ENCODE assay signal across 18 cellular contexts in the genomic region with DNA sequence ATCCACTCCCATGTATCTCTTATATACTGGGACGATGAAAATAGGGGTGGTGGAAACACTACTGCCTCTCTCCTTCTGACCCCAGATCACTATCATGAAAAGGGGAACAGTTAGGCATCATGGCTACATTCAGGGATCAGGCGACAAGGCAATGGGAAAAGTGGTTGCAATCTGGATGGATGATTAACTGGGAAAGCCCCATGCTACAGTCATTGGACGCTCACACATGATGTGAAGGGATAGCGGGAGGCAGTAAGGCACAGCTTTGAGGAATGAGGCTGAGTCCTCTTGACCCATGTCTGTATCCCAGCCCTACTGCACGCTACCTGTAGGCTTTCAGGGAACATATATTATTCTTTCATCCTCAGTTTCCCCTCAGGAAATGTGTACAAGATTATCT. TPM values are rescaled to one million over a fixed set of nuclear protein-coding genes. Genes with fewer than 3 reads are reported as not detected.
DNase-seq lines count a peak whose midpoint lies in the region; ATAC-seq and TF ChIP-seq lines count a peak whose summit lies in the region.
"Had no signal": no experiment of that assay in that cellular context is flagged by ENCODE, and none has a peak within 500 bp of the region (broad histone marks: within the 10 kb centered on the region; RNA-seq: fewer than 3 reads in every experiment).

No MANE protein-coding gene starts in this region.

- H2BK120ac ChIP-seq in trophoblast cell (ENCODE audit: insufficient read depth, low read length, poor library complexity) = peak overlapping the region; percentile 52

- H4K8ac ChIP-seq in trophoblast cell (ENCODE audit: low read depth, low read length) = peak overlapping the region; percentile 69

- H2AK5ac ChIP-seq in trophoblast cell (ENCODE audit: low read length) = peak overlapping the region; percentile 28

- H3K9me3 ChIP-seq in trophoblast cell (ENCODE audit: insufficient read depth, low read depth, low read length) = no peaks in the 10 kb centered on the region
- H3K9me3 ChIP-seq: SJCRH30 had no signal

- H3K27me3 ChIP-seq in dorsolateral prefrontal cortex (no peaks in the 10 kb centered on the region), trophoblast cell (ENCODE audit: insufficient read depth, low read length) (no peaks in the 10 kb centered on the region)
- H3K27me3 ChIP-seq: cardiac muscle cell, SJCRH30 had no signal

- peak overlapping the region; percentile 23 for H3K18ac ChIP-seq in trophoblast cell (ENCODE audit: low read length)

- peaks cover 5 to 10% of the 10 kb centered on the region in 2 experiments for H3K4me1 ChIP-seq in trophoblast cell (ENCODE audit: control insufficient read depth in 1 of 2, insufficient read depth in 2 of 2, low read length in 2 of 2)
- H3K4me1 ChIP-seq: SJCRH30 had no signal

- ATAC-seq in GM18517 (IDR thresholded peaks at IDR 0.05; ENCODE audit: unreplicated experiment) (no peak), SK-N-SH treated with all-trans-retinoic acid at 6 μM for 48 hours (no peak)
- ATAC-seq: stimulated activated naive B cell treated with anti-CD40 and anti-IgM and Interleukin-4, amounts not matched to agents 10 μg/mL and 1 μg/mL and 100 μg/mL, for 72 hours had no signal

- H4K12ac ChIP-seq in trophoblast cell (ENCODE audit: low read depth, low read length) = no peak overlapping the region

- intact Hi-C loops in dorsolateral prefrontal cortex (cut with DNase I) = loop anchor here in 1 of 2 donors (10.0 kb wide), 1 partner anchor 938 kb away; the partner anchor contains the start of gene GRIA2

- H3K36me3 ChIP-seq in trophoblast cell (ENCODE audit: control insufficient read depth in 1 of 2, insufficient read depth in 2 of 2, low read length in 2 of 2) = no peaks in the 10 kb centered on the region
- H3K36me3 ChIP-seq: cardiac muscle cell, SJCRH30 had no signal

- peak overlapping the region; percentile 74 for H2BK12ac ChIP-seq in trophoblast cell (ENCODE audit: low read length)

- no peak overlapping the region for H3K4me2 ChIP-seq in trophoblast cell (ENCODE audit: low read length)
- H3K4me2 ChIP-seq: KMS-11 had no signal

- no peak overlapping the region for H2AFZ ChIP-seq in trophoblast cell (ENCODE audit: insufficient read depth, low read length, poor library complexity)

- H3K14ac ChIP-seq in trophoblast cell (ENCODE audit: low read length) = peak overlapping the region; percentile 10

- peak overlapping the region; percentile 16 for H3K4ac ChIP-seq in trophoblast cell (ENCODE audit: low read depth, low read length)

- H3K79me1 ChIP-seq in trophoblast cell (ENCODE audit: low read length) = peaks cover 12% of the 10 kb centered on the region

- H3K23ac ChIP-seq in trophoblast cell (ENCODE audit: low read length) = no peak overlapping the region

- no peaks in the 10 kb centered on the region for H3K79me2 ChIP-seq in trophoblast cell (ENCODE audit: control insufficient read depth, insufficient read depth, low read length, poor library complexity)

- no peak overlapping the region for H3K9ac ChIP-seq in trophoblast cell (ENCODE audit: low read length)
- H3K9ac ChIP-seq: KMS-11 had no signal

- H3K27ac ChIP-seq in dorsolateral prefrontal cortex (peak overlapping the region in 42 of 59 donors; percentile 3 to 88 (median 65)), trophoblast cell (ENCODE audit: low read depth, low read length) (peak overlapping the region; percentile 80)
- H3K27ac ChIP-seq: cardiac muscle cell, HL-60, KMS-11, SJCRH30 had no signal

- peak overlapping the region; percentile 78 for H4K91ac ChIP-seq in trophoblast cell (ENCODE audit: low read depth, low read length)

- H2BK5ac ChIP-seq in trophoblast cell (ENCODE audit: low read depth, low read length, poor library complexity) = peak overlapping the region; percentile 45

- TF ChIP-seq CTCF in dorsolateral prefrontal cortex (IDR thresholded peaks at IDR 0.05 in 54 of 56, conservative IDR thresholded peaks at IDR 0.05 in 2 of 56; ENCODE audit: low read depth in 1 of 56, partially characterized antibody in 56 of 56) = no peak

- DNase-seq in CD1c-positive myeloid dendritic cell (ENCODE audit: extremely low spot score) (peak; percentile 33), LHCN-M2 (ENCODE audit: low read depth) (peak; percentile 18), dorsolateral prefrontal cortex (no peak), trophoblast cell (peak in 1 of 2 donors; percentile 22), DMS79 treated with DMSO at 0.1 percent for 48 hours (lab: John Stamatoyannopoulos, UW) (no peak)
- DNase-seq in activated naive CD4-positive, alpha-beta T cell treated with anti-CD3 and anti-CD28 coated beads, Interleukin-2, amount 50 U/mL, for 16 hours = no peak
- DNase-seq: activated CD8-positive, alpha-beta memory T cell treated with anti-CD3 and anti-CD28 coated beads, Interleukin-2, amount 50 U/mL, for 4 hours; activated naive CD4-positive, alpha-beta T cell treated with anti-CD3 and anti-CD28 coated beads, Interleukin-2, amount 10 ng/mL, durations not matched to agents 7 days and 5 days; NCI-H1417 treated with DMSO at 0.1 percent for 48 hours; nucleus accumbens; SJCRH30; stimulated activated naive B cell treated with anti-CD40 and anti-IgM and Interleukin-4, amounts not matched to agents 10 μg/mL and 1 μg/mL and 100 μg/mL, for 72 hours had no signal

- no CpG with 5 or more reads among the region's 5 CpGs for WGBS in trophoblast cell (ENCODE audit: extremely low coverage, insufficient coverage, insufficient read length)

- H3K4me3 ChIP-seq in dorsolateral prefrontal cortex = no peak overlapping the region
- no peak overlapping the region for H3K4me3 ChIP-seq in trophoblast cell (ENCODE audit: low read depth, low read length)
- H3K4me3 ChIP-seq: cardiac muscle cell, SJCRH30, skin epidermis had no signal

TF ChIP-seq in SK-N-SH treated with all-trans-retinoic acid at 6 μM for 48 hours, 23 proteins besides CTCF, POLR2A, EP300 and RAD21:
- TF ChIP-seq ZC3H10 (CRISPR knock-in tag; IDR thresholded peaks at IDR 0.05) (no peak), ZNF8 (CRISPR knock-in tag; IDR thresholded peaks at IDR 0.05) (no peak), CREB5 (CRISPR knock-in tag; IDR thresholded peaks at IDR 0.05; ENCODE audit: low read depth) (no peak), TCF4 (CRISPR knock-in tag; IDR thresholded peaks at IDR 0.05; ENCODE audit: borderline replicate concordance) (no peak), ZFP3 (CRISPR knock-in tag; IDR thresholded peaks at IDR 0.05) (no peak), PPARA (CRISPR knock-in tag; IDR thresholded peaks at IDR 0.05; ENCODE audit: borderline replicate concordance) (no peak)
- TF ChIP-seq, protein P1, sequence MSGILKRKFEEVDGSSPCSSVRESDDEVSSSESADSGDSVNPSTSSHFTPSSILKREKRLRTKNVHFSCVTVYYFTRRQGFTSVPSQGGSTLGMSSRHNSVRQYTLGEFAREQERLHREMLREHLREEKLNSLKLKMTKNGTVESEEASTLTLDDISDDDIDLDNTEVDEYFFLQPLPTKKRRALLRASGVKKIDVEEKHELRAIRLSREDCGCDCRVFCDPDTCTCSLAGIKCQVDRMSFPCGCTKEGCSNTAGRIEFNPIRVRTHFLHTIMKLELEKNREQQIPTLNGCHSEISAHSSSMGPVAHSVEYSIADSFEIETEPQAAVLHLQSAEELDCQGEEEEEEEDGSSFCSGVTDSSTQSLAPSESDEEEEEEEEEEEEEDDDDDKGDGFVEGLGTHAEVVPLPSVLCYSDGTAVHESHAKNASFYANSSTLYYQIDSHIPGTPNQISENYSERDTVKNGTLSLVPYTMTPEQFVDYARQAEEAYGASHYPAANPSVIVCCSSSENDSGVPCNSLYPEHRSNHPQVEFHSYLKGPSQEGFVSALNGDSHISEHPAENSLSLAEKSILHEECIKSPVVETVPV (CRISPR knock-in tag; IDR thresholded peaks at IDR 0.05) = no peak

RNA-seq across cellular contexts. Expression of gene GASK1B, which starts 10.2 kb away (rescaled TPM):
- 54.4 and 60.4 TPM in 2 replicates for total RNA-seq in LHCN-M2 (2014; rRNA removed)
- polyA plus RNA-seq in LHCN-M2 (2012) = 19.6 TPM
- total RNA-seq in dorsolateral prefrontal cortex = 10 to 100 TPM; 23.9 to 74.1 (median 43.0) TPM
- polyA plus RNA-seq in trophoblast cell (2013) = 20.2 and 21.5 TPM in 2 replicates

RNA-seq across cellular contexts. Expression of gene TMEM144, which starts 47.6 kb away (rescaled TPM):
- total RNA-seq in LHCN-M2 (2014; rRNA removed) = 6.2 and 7.9 TPM in 2 replicates
- 1.7 TPM for polyA plus RNA-seq in LHCN-M2 (2012)
- 1,000 to 10,000 TPM in 1 of 120 experiments, 100 to 1,000 TPM in 99, 10 to 100 TPM in 20; 33.2 to 1,060 (median 211) TPM for total RNA-seq in dorsolateral prefrontal cortex
- polyA plus RNA-seq in trophoblast cell (2013) = 6.8 and 6.9 TPM in 2 replicates

Comparison
In these comparisons a context has a peak if more than half of its experiments do, and no peak if none do; other contexts are left out.
1. DNase-seq: peak in CD1c-positive myeloid dendritic cell (single experiment) and LHCN-M2 (single experiment); none in dorsolateral prefrontal cortex (0 of 10), DMS79 treated with DMSO at 0.1 percent for 48 hours (single experiment) and activated naive CD4-positive, alpha-beta T cell treated with anti-CD3 and anti-CD28 coated beads, Interleukin-2, amount 50 U/mL, for 16 hours (single experiment).